ENCODE assay signal across 18 cellular contexts in the genomic region with DNA sequence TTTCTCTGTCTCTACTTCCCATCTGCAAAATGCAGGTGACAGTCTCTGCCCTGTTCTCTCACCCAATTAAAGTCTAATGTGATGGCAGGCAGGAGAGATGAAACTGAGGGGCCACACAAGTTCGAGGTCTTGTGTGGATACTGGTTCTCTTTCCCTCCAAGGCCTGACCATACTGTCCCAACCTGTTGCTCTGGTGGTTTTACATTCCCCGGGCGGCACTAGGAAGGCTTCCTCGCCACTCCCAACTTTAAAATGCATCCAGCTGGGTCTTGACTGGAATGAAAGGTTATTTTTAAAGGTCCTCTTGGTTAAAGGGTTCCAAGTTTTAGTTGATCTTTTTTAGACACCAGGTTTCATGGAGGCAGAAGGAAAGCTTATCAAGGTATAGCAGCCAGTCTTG. TPM values are rescaled to one million over a fixed set of nuclear protein-coding genes. Genes with fewer than 3 reads are reported as not detected.
DNase-seq lines count a peak whose midpoint lies in the region; ATAC-seq and TF ChIP-seq lines count a peak whose summit lies in the region.
"Had no signal": no experiment of that assay in that cellular context is flagged by ENCODE, and none has a peak within 500 bp of the region (broad histone marks: within the 10 kb centered on the region; RNA-seq: fewer than 3 reads in every experiment).

No MANE protein-coding gene starts in this region.

- H3K79me2 ChIP-seq in smooth muscle cell (ENCODE audit: low read depth), result no peaks in the 10 kb centered on the region

- no peak for DNase-seq in RWPE1 (ENCODE audit: low spot score)
- peak; percentile 7 to 43 for DNase-seq in lower leg skin (ENCODE audit: low spot score in 2 of 2)
- DNase-seq in smooth muscle cell (lab: John Stamatoyannopoulos, UW; ENCODE audit: unreplicated experiment), result no peak
- DNase-seq in islet precursor cell, result no peak
- DNase-seq in mesothelial cell of epicardium (ENCODE audit: low spot score in 2 of 2, unreplicated experiment in 2 of 2), result no peak
- no peak for DNase-seq in stimulated activated effector memory CD8-positive, alpha-beta T cell treated with anti-CD3 and anti-CD28 coated beads, Interleukin-12 subunit alpha, Interleukin-12 subunit beta, amount 100 ng/mL, for 72 hours (ENCODE audit: low spot score in 2 of 2)
- no peak for DNase-seq in thyroid gland
- DNase-seq: Caco-2; CD8-positive, alpha-beta memory T cell; DND-41; GDM1 had no signal

- no peak overlapping the region for H2AFZ ChIP-seq in smooth muscle cell (ENCODE audit: low read depth)

- H3K27me3 Mint-ChIP-seq in mesothelial cell of epicardium (ENCODE audit: low read depth), result no peaks in the 10 kb centered on the region
- H3K27me3 Mint-ChIP-seq: CD8-positive, alpha-beta memory T cell had no signal

- H3K4me1 Mint-ChIP-seq in mesothelial cell of epicardium, result peaks cover 13% of the 10 kb centered on the region
- peaks cover 5% of the 10 kb centered on the region for H3K4me1 Mint-ChIP-seq in stimulated activated effector memory CD8-positive, alpha-beta T cell treated with anti-CD3 and anti-CD28 coated beads, Interleukin-12 subunit alpha, Interleukin-12 subunit beta, amount 100 ng/mL, for 72 hours

- TF ChIP-seq POLR2A in lower leg skin (IDR thresholded peaks at IDR 0.05) (no peak), thyroid gland (IDR thresholded peaks at IDR 0.05) (no peak)

- no peak overlapping the region for H3K4me3 Mint-ChIP-seq in mesothelial cell of epicardium
- H3K4me3 Mint-ChIP-seq in stimulated activated effector memory CD8-positive, alpha-beta T cell treated with anti-CD3 and anti-CD28 coated beads, Interleukin-12 subunit alpha, Interleukin-12 subunit beta, amount 100 ng/mL, for 72 hours, result no peak overlapping the region
- H3K4me3 Mint-ChIP-seq: CD8-positive, alpha-beta memory T cell had no signal

- H3K36me3 ChIP-seq in HEK293 (ENCODE audit: control insufficient read depth in 2 of 2, insufficient read depth in 1 of 2, low read length in 2 of 2), result peaks cover 12 to 51% of the 10 kb centered on the region in 2 experiments; a peak in 2 of 3 replicates
- H3K36me3 ChIP-seq in smooth muscle cell (ENCODE audit: low read depth), result no peaks in the 10 kb centered on the region
- H3K36me3 ChIP-seq in thyroid gland, result peaks cover 0 to 4% of the 10 kb centered on the region in 2 donors

- H3K4me2 ChIP-seq in smooth muscle cell, result no peak overlapping the region
- H3K4me2 ChIP-seq: A549 had no signal

- POLR2A ChIA-PET in HEK293 (lab: Yijun Ruan, JAX) (no interaction called here), RWPE1 (lab: Yijun Ruan, JAX; ENCODE audit: low non-redundant PET) (no interaction called here)

- peaks cover 6% of the 10 kb centered on the region for H3K36me3 Mint-ChIP-seq in mesothelial cell of epicardium
- H3K36me3 Mint-ChIP-seq in stimulated activated effector memory CD8-positive, alpha-beta T cell treated with anti-CD3 and anti-CD28 coated beads, Interleukin-12 subunit alpha, Interleukin-12 subunit beta, amount 100 ng/mL, for 72 hours, result no peaks in the 10 kb centered on the region
- H3K36me3 Mint-ChIP-seq: CD8-positive, alpha-beta memory T cell had no signal

- no peaks in the 10 kb centered on the region for H4K20me1 ChIP-seq in smooth muscle cell (ENCODE audit: low read depth)

- H3K4me3 ChIP-seq in HEK293 (ENCODE audit: low read depth, low read length), result no peak overlapping the region
- H3K4me3 ChIP-seq in lower leg skin (ENCODE audit: low read depth, poor library complexity, severe bottlenecking), result no peak overlapping the region
- no peak overlapping the region for H3K4me3 ChIP-seq in smooth muscle cell
- no peak overlapping the region for H3K4me3 ChIP-seq in thyroid gland (replicated peaks in 1 of 3)
- H3K4me3 ChIP-seq: A549 had no signal

- no peaks in the 10 kb centered on the region for H3F3A ChIP-seq in smooth muscle cell (ENCODE audit: low read depth)

- H3K9me3 ChIP-seq in HEK293 (ENCODE audit: control insufficient read depth, insufficient read depth, low read depth, low read length), result no peaks in the 10 kb centered on the region
- no peaks in the 10 kb centered on the region for H3K9me3 ChIP-seq in smooth muscle cell (replicated peaks; ENCODE audit: low read depth)
- H3K9me3 ChIP-seq in thyroid gland, result no peaks in the 10 kb centered on the region
- H3K9me3 ChIP-seq: A549, Caco-2 had no signal

- peaks cover 5% of the 10 kb centered on the region for H3K9me3 Mint-ChIP-seq in mesothelial cell of epicardium
- H3K9me3 Mint-ChIP-seq in stimulated activated effector memory CD8-positive, alpha-beta T cell treated with anti-CD3 and anti-CD28 coated beads, Interleukin-12 subunit alpha, Interleukin-12 subunit beta, amount 100 ng/mL, for 72 hours, result no peaks in the 10 kb centered on the region

- CTCF ChIA-PET in HEK293 (lab: Yijun Ruan, JAX), result interaction anchor here (1.5 kb wide), 1 partner anchor 14 kb away, joined by 4 read pairs; no protein-coding TSS in a partner anchor
- CTCF ChIA-PET in RWPE1 (lab: Yijun Ruan, JAX), result no interaction called here

- intact Hi-C loops in lower leg skin (cut with DNase I; ENCODE audit: low total_unique reads) (no loop called here), thyroid gland (cut with DNase I) (no loop called here)

- H3K27ac Mint-ChIP-seq in mesothelial cell of epicardium, result no peak overlapping the region
- H3K27ac Mint-ChIP-seq in stimulated activated effector memory CD8-positive, alpha-beta T cell treated with anti-CD3 and anti-CD28 coated beads, Interleukin-12 subunit alpha, Interleukin-12 subunit beta, amount 100 ng/mL, for 72 hours, result no peak overlapping the region
- H3K27ac Mint-ChIP-seq: CD8-positive, alpha-beta memory T cell had no signal

- ATAC-seq in stimulated activated effector memory CD8-positive, alpha-beta T cell treated with anti-CD3 and anti-CD28 coated beads, Interleukin-12 subunit alpha, Interleukin-12 subunit beta, amount 100 ng/mL, for 72 hours, result no peak
- ATAC-seq: A549, HCT116 had no signal

- H3K27me3 ChIP-seq in smooth muscle cell (ENCODE audit: low read depth) (no peaks in the 10 kb centered on the region), thyroid gland (no peaks in the 10 kb centered on the region)

- no peak overlapping the region for H3K9ac ChIP-seq in smooth muscle cell (ENCODE audit: low read depth)

- H3K27ac ChIP-seq in HEK293 (ENCODE audit: extremely low read depth, low read depth, low read length) (no peak overlapping the region), RWPE1 (0 out of 2 replicates have a peak overlapping the region, but pooled peaks have one; percentile 3), smooth muscle cell (ENCODE audit: low read depth) (peak overlapping the region; percentile 28), thyroid gland (no peak overlapping the region)
- H3K27ac ChIP-seq: A549, HL-60 had no signal

- H3K4me1 ChIP-seq in HEK293 (ENCODE audit: control insufficient read depth, insufficient read depth, low read length), result no peaks in the 10 kb centered on the region
- peaks cover 7% of the 10 kb centered on the region for H3K4me1 ChIP-seq in smooth muscle cell (ENCODE audit: low read depth)
- peaks cover 0 to 12% of the 10 kb centered on the region in 2 donors for H3K4me1 ChIP-seq in thyroid gland
- H3K4me1 ChIP-seq: A549, Caco-2 had no signal

- 63 to 67% methylated on average over 4 of the region's 4 CpGs for WGBS in lower leg skin, 2 donors
- 78% methylated on average over 4 of the region's 4 CpGs for WGBS in smooth muscle cell (ENCODE audit: low lambda C conversion rate)
- WGBS in thyroid gland, 2 donors, result 91 to 95% methylated on average over 4 of the region's 4 CpGs

- TF ChIP-seq CTCF in HEK293 (tag by site-specific recombination; IDR thresholded peaks at IDR 0.05), result no peak
- no peak for TF ChIP-seq CTCF in RWPE1 (conservative IDR thresholded peaks at IDR 0.05; ENCODE audit: low read depth)
- TF ChIP-seq CTCF in lower leg skin (IDR thresholded peaks at IDR 0.05), result no peak
- TF ChIP-seq CTCF in smooth muscle cell (IDR thresholded peaks at IDR 0.05; ENCODE audit: borderline replicate concordance, insufficient read depth, poor library complexity, severe bottlenecking), result no peak
- no peak for TF ChIP-seq CTCF in mesothelial cell of epicardium (IDR thresholded peaks at IDR 0.05; ENCODE audit: unreplicated experiment)
- TF ChIP-seq CTCF in thyroid gland (IDR thresholded peaks at IDR 0.05), result no peak

TF ChIP-seq in HEK293, 187 proteins besides CTCF, POLR2A, EP300 and RAD21:
- TF ChIP-seq SCRT2 (tag by site-specific recombination; IDR thresholded peaks at IDR 0.05) (peak; percentile 68), ZNF670 (tag by site-specific recombination; IDR thresholded peaks at IDR 0.05; ENCODE audit: low read depth) (no peak)

RNA-seq across cellular contexts. Expression of a gene that starts 37.2 kb away (rescaled TPM):
- total RNA-seq in lower leg skin (10 to 100 TPM; 11.0 to 20.0 (median 11.4) TPM), smooth muscle cell (2.2 and 3.6 TPM in 2 replicates), mesothelial cell of epicardium (8.8 to 9.4 TPM (median 9.3 TPM) in 3 replicates), thyroid gland (10 to 100 TPM in 3 of 4 donors, 1 to 10 TPM in 1; 8.8 to 12.2 (median 11.8) TPM)
- polyA plus RNA-seq in smooth muscle cell, result 4.1 and 5.1 TPM in 2 replicates

RNA-seq across cellular contexts. Expression of a gene that starts 40.8 kb away (rescaled TPM):
- total RNA-seq in lower leg skin (under 1 TPM in 1 of 4 donors, not detected in 3; 0.19 TPM), smooth muscle cell (not detected in 2 replicates), mesothelial cell of epicardium (not detected in 3 replicates), thyroid gland (1 to 10 TPM in 1 of 4 donors, under 1 TPM in 3; 0.13 to 1.6 (median 0.69) TPM)
- not detected in 2 replicates for polyA plus RNA-seq in smooth muscle cell
- total RNA-seq: Caco-2; CD8-positive, alpha-beta memory T cell; H4 had no signal
- polyA plus RNA-seq: A549, AG04450, BJ had no signal

Comparison
In these comparisons a context has a peak if more than half of its experiments do, and no peak if none do; other contexts are left out.
1. H3K27ac ChIP-seq: peak in RWPE1 (single experiment) and smooth muscle cell (single experiment); none in HEK293 (single experiment) and thyroid gland (0 of 3).
2. DNase-seq: peak in lower leg skin (2 of 2); none in RWPE1 (single experiment), smooth muscle cell (single experiment), islet precursor cell (single experiment), mesothelial cell of epicardium (0 of 2), stimulated activated effector memory CD8-positive, alpha-beta T cell treated with anti-CD3 and anti-CD28 coated beads, Interleukin-12 subunit alpha, Interleukin-12 subunit beta, amount 100 ng/mL, for 72 hours (0 of 2) and thyroid gland (0 of 2).